31 cellular contexts compared by ENCODE assay signal in genomic region chr17:13171790-13172189, GRCh38.
DNase-seq lines count a peak whose midpoint lies in the region; ATAC-seq, FAIRE-seq and TF ChIP-seq lines count a peak whose summit lies in the region.
"Had no signal": no experiment of that assay in that cellular context is flagged by ENCODE, and none has a peak within 500 bp of the region (broad histone marks: within the 10 kb centered on the region; RNA-seq: fewer than 3 reads in every experiment).

No MANE protein-coding gene starts in this region.

- POLR2A ChIA-PET in HEK293 (lab: Yijun Ruan, JAX) (no interaction called here), K562 (lab: Yijun Ruan, JAX) (no interaction called here)

- no peaks in the 10 kb centered on the region for H3K79me2 ChIP-seq in K562 (ENCODE audit: control insufficient read depth, insufficient read depth, low read length)

- no peak for TF ChIP-seq RAD21 in K562 (CRISPR knock-in tag; conservative IDR thresholded peaks at IDR 0.05 in 1 of 2, IDR thresholded peaks at IDR 0.05 in 1 of 2)

- H4K20me1 ChIP-seq in K562 (replicated peaks; ENCODE audit: control insufficient read depth, insufficient read depth, low read length), result no peaks in the 10 kb centered on the region
- H4K20me1 ChIP-seq: BLaER1; BLaER1 treated with 17β-estradiol and CSF1 and Interleukin-3, amounts not matched to agents 10 nM and 100 nM had no signal

- H3K9me3 ChIP-seq in HEK293 (ENCODE audit: control insufficient read depth, insufficient read depth, low read depth, low read length) (peaks cover 2% of the 10 kb centered on the region; the same call in 1 of the 2 replicates), K562 (replicated peaks; ENCODE audit: control insufficient read depth, insufficient read depth, low read depth, low read length) (no peaks in the 10 kb centered on the region)
- H3K9me3 ChIP-seq: BE2C, Caco-2 had no signal

- BruUV-seq in K562 (replicated peaks; lab: Mats Ljungman, UMichigan), result no TSS peak

- H3K4me3 ChIP-seq in HEK293 (ENCODE audit: low read depth, low read length) (no peak overlapping the region), K562 (no peak overlapping the region)
- H3K4me3 ChIP-seq: A549; BLaER1; BLaER1 treated with 17β-estradiol and CSF1 and Interleukin-3, amounts not matched to agents 10 nM and 100 nM had no signal

- intact Hi-C loops in K562 (cut with micrococcal nuclease), result no loop called here

- 0 out of 2 replicates have a peak, but pooled peaks cover 2% of the 10 kb centered on the region for H3K4me1 ChIP-seq in HEK293 (ENCODE audit: control insufficient read depth, insufficient read depth, low read length)
- H3K4me1 ChIP-seq in K562 (replicated peaks in 1 of 2; ENCODE audit: control insufficient read depth in 2 of 2, insufficient read depth in 2 of 2, low read length in 2 of 2), result no peaks in the 10 kb centered on the region
- H3K4me1 ChIP-seq: A549; BE2C; BLaER1; BLaER1 treated with 17β-estradiol and CSF1 and Interleukin-3, amounts not matched to agents 10 nM and 100 nM; Caco-2 had no signal

- H3K9me1 ChIP-seq in K562 (ENCODE audit: control insufficient read depth, insufficient read depth, low read length), result no peaks in the 10 kb centered on the region

- CTCF ChIA-PET in HEK293 (lab: Yijun Ruan, JAX), result no interaction called here
- CTCF ChIA-PET in K562 (lab: Yijun Ruan, JAX; ENCODE audit: low intra/inter-chr PET ratio), result no interaction called here

- no peak overlapping the region for H2AFZ ChIP-seq in K562 (ENCODE audit: low read depth, low read length)

- DNase-seq in K562 (ENCODE audit: extremely low read depth in 1 of 4, low spot score in 3 of 4) (no peak), H54 (ENCODE audit: insufficient read length, low spot score) (no peak)
- DNase-seq: 8988T; ACHN; AML-193; BE2C; C1 segment of cervical spinal cord; Caco-2; Calu3; CD4-positive, alpha-beta memory T cell; CD4-positive, alpha-beta T cell; CD4-positive, CD25-positive, alpha-beta regulatory T cell; CD8-positive, alpha-beta memory T cell; CD8-positive, alpha-beta T cell; COR-L47; DMS 273 treated with DMSO at 0.1 percent for 48 hours; DMS153; DMS53; DMS79; DMS79 treated with DMSO at 0.1 percent for 48 hours; DND-41; EL had no signal

- no peak for TF ChIP-seq CTCF in HEK293 (tag by site-specific recombination; IDR thresholded peaks at IDR 0.05)
- no peak for TF ChIP-seq CTCF in K562 (IDR thresholded peaks at IDR 0.05 in 2 of 3, conservative IDR thresholded peaks at IDR 0.05 in 1 of 3; ENCODE audit: insufficient read depth in 2 of 3, low read depth in 1 of 3, low read length in 3 of 3)

- FAIRE-seq in K562 (lab: Jason Lieb, UNC) (no peak), H54 (lab: Jason Lieb, UNC) (no peak)
- FAIRE-seq: A204.1, A549, D721Med had no signal

- H3K9ac ChIP-seq in K562 (ENCODE audit: insufficient read depth in 1 of 2, low read depth in 2 of 2, low read length in 2 of 2), result no peak overlapping the region
- H3K9ac ChIP-seq: BLaER1; BLaER1 treated with 17β-estradiol and CSF1 and Interleukin-3, amounts not matched to agents 10 nM and 100 nM had no signal

- no peak overlapping the region for H3K4me2 ChIP-seq in K562 (ENCODE audit: insufficient read depth, low read length)
- H3K4me2 ChIP-seq: A549; BLaER1; BLaER1 treated with 17β-estradiol and CSF1 and Interleukin-3, amounts not matched to agents 10 nM and 100 nM had no signal

- 0% methylated on average over 1 of the region's 1 CpG for WGBS in K562 (ENCODE audit: insufficient coverage, low coverage, missing lambda C conversion rate)

- no peak for TF ChIP-seq EP300 in K562 (IDR thresholded peaks at IDR 0.05; ENCODE audit: low read length)

- in situ Hi-C loops in K562 (cut with MboI), result no loop called here

- no peaks in the 10 kb centered on the region for H3K27me3 ChIP-seq in K562 (ENCODE audit: control insufficient read depth in 2 of 2, insufficient read depth in 2 of 2, low read length in 2 of 2)
- H3K27me3 ChIP-seq: BE2C; BLaER1; BLaER1 treated with 17β-estradiol and CSF1 and Interleukin-3, amounts not matched to agents 10 nM and 100 nM had no signal

- TF ChIP-seq POLR2A in K562 (conservative IDR thresholded peaks at IDR 0.05), result no peak
- TF ChIP-seq POLR2A in H54 (IDR thresholded peaks at IDR 0.05; ENCODE audit: low read depth, low read length), result no peak

- H3K36me3 ChIP-seq in HEK293 (ENCODE audit: control insufficient read depth in 2 of 2, insufficient read depth in 1 of 2, low read length in 2 of 2) (no peaks in the 10 kb centered on the region), K562 (ENCODE audit: control insufficient read depth, insufficient read depth, low read length) (no peaks in the 10 kb centered on the region)
- H3K36me3 ChIP-seq: BE2C; BLaER1; BLaER1 treated with 17β-estradiol and CSF1 and Interleukin-3, amounts not matched to agents 10 nM and 100 nM had no signal

- H3K27ac ChIP-seq in HEK293 (ENCODE audit: extremely low read depth, low read depth, low read length) (no peak overlapping the region), K562 (ENCODE audit: extremely low read depth, low read depth, low read length) (no peak overlapping the region)
- H3K27ac ChIP-seq: 22Rv1; A549; BLaER1; BLaER1 treated with 17β-estradiol and CSF1 and Interleukin-3, amounts not matched to agents 10 nM and 100 nM; C4-2B had no signal

- no peak for ATAC-seq in K562
- ATAC-seq in HG02938 (IDR thresholded peaks at IDR 0.05; ENCODE audit: unreplicated experiment), result no peak
- ATAC-seq: A549; CD8-positive, alpha-beta T cell had no signal

TF ChIP-seq in HEK293, 187 proteins besides CTCF, POLR2A, EP300 and RAD21:
- TF ChIP-seq SETDB1 (IDR thresholded peaks at IDR 0.05; ENCODE audit: insufficient read length, low read length) (peak; percentile 92), ZNF701 (tag by site-specific recombination; IDR thresholded peaks at IDR 0.05) (no peak)

TF ChIP-seq in K562, 482 proteins besides CTCF, POLR2A, EP300 and RAD21:
- no peak for TF ChIP-seq SAFB2 (IDR thresholded peaks at IDR 0.05; ENCODE audit: borderline replicate concordance, low read depth, low read length, severe bottlenecking)
- TF ChIP-seq CHCHD3 (CRISPR knock-in tag; IDR thresholded peaks at IDR 0.05), result no peak
- TF ChIP-seq RBM25 (IDR thresholded peaks at IDR 0.05; ENCODE audit: low read depth, low read length, severe bottlenecking), result peak; percentile 38
- no peak for TF ChIP-seq KLF10 (CRISPR knock-in tag; IDR thresholded peaks at IDR 0.05)
- no peak for TF ChIP-seq RHOXF2B (CRISPR knock-in tag; conservative IDR thresholded peaks at IDR 0.05)
- TF ChIP-seq ARNT (IDR thresholded peaks at IDR 0.05), result no peak
- TF ChIP-seq ZNF431 (CRISPR knock-in tag; IDR thresholded peaks at IDR 0.05), result no peak
- TF ChIP-seq ZNF766 (CRISPR knock-in tag; conservative IDR thresholded peaks at IDR 0.05), result no peak
- no peak for TF ChIP-seq ZNF780A (CRISPR knock-in tag; IDR thresholded peaks at IDR 0.05)

Comparison
In these comparisons a context has a peak if more than half of its experiments do, and no peak if none do; other contexts are left out.
1. Of the 44 proteins assayed by ChIP-seq in both K562 and HEK293: peak only in K562: none; only in HEK293: SETDB1; in both: none; in neither: 43.